8 cellular contexts compared by ENCODE assay signal in genomic region chr21:38244885-38245869, GRCh38. TPM values are rescaled to one million over a fixed set of nuclear protein-coding genes. Genes with fewer than 3 reads are reported as not detected.
DNase-seq lines count a peak whose midpoint lies in the region; ATAC-seq and TF ChIP-seq lines count a peak whose summit lies in the region.

No MANE protein-coding gene starts in this region.

- intact Hi-C loops in tibial artery (cut with DNase I; ENCODE audit: low total_unique reads) (no loop called here), transverse colon (cut with DNase I; ENCODE audit: low total_unique reads) (no loop called here)

- DNase-seq in AG08396 (ENCODE audit: low spot score) = peak; percentile 57
- DNase-seq in HT1080 (ENCODE audit: low read depth) = peak; percentile 100
- DNase-seq in activated CD8-positive, alpha-beta memory T cell treated with anti-CD3 and anti-CD28 coated beads, Interleukin-2, amount 50 U/mL, for 48 hours = peak; percentile 69
- peak; percentile 87 for DNase-seq in islet precursor cell
- DNase-seq in tibial artery = no peak
- no peak for DNase-seq in NCI-H2107 treated with DMSO at 0.1 percent for 48 hours (lab: John Stamatoyannopoulos, UW; ENCODE audit: unreplicated experiment)
- DNase-seq in transverse colon = no peak

- TF ChIP-seq EP300 in transverse colon (IDR thresholded peaks at IDR 0.05; ENCODE audit: low read depth) = no peak

- H3K4me1 ChIP-seq in tibial artery = peaks cover 0 to 60% (median 24%) of the 10 kb centered on the region in 4 donors
- peaks cover 4 to 17% (median 10%) of the 10 kb centered on the region in 4 donors for H3K4me1 ChIP-seq in transverse colon

- H3K36me3 ChIP-seq in tibial artery (no peaks in the 10 kb centered on the region), transverse colon (no peaks in the 10 kb centered on the region)

- H3K9me3 ChIP-seq in tibial artery (no peaks in the 10 kb centered on the region), transverse colon (no peaks in the 10 kb centered on the region)

- H3K27me3 ChIP-seq in tibial artery = no peaks in the 10 kb centered on the region
- no peaks in the 10 kb centered on the region for H3K27me3 ChIP-seq in transverse colon

- no peak for TF ChIP-seq POLR2A in transverse colon (IDR thresholded peaks at IDR 0.05)

- TF ChIP-seq CTCF in tibial artery (IDR thresholded peaks at IDR 0.05) (no peak), transverse colon (IDR thresholded peaks at IDR 0.05) (no peak)

- 72 to 73% methylated on average over 3 to 9 of the region's 9 CpGs for WGBS in transverse colon (ENCODE audit: low coverage in 1 of 2), 2 donors

- H3K4me3 ChIP-seq in tibial artery (no peak overlapping the region), transverse colon (no peak overlapping the region)

- peak; percentile 79 for ATAC-seq in GM21390 (IDR thresholded peaks at IDR 0.05; ENCODE audit: unreplicated experiment)

- in situ Hi-C loops in transverse colon (cut with MboI; ENCODE audit: low pct_ligation_motif_present in 1 of 4, low pct_unique_long_range_greater_than_20kb in 1 of 4, low sequenced_read_pairs in 3 of 4) = no loop called here

- H3K27ac ChIP-seq in tibial artery (peak overlapping the region; percentile 16 to 21), transverse colon (no peak overlapping the region)

RNA-seq across cellular contexts. Expression of gene KCNJ15, which starts 11.6 kb away (rescaled TPM):
- total RNA-seq in HT1080 (2014; rRNA removed; shearing (Covaris generic)) = 5.9 and 7.8 TPM in 2 replicates
- 0.83 and 1.6 TPM in 2 replicates for polyA plus RNA-seq in HT1080 (2015; cell fraction: cytosol; rRNA removed)
- 3.2 and 3.8 TPM in 2 replicates for polyA plus RNA-seq in HT1080 (2015; cell fraction: nucleus; rRNA removed)
- under 1 TPM in 2 of 4 donors, not detected in 2; 0.14 to 0.16 TPM for total RNA-seq in transverse colon

Comparison
In these comparisons a context has a peak if more than half of its experiments do, and no peak if none do; other contexts are left out.
1. DNase-seq: peak in AG08396 (single experiment), HT1080 (single experiment), activated CD8-positive, alpha-beta memory T cell treated with anti-CD3 and anti-CD28 coated beads, Interleukin-2, amount 50 U/mL, for 48 hours (single experiment) and islet precursor cell (single experiment); none in tibial artery (0 of 2), NCI-H2107 treated with DMSO at 0.1 percent for 48 hours (single experiment) and transverse colon (single experiment).
2. H3K27ac ChIP-seq: peak in tibial artery (2 of 2); none in transverse colon (0 of 4).